19 cellular contexts compared by ENCODE assay signal in genomic region chr3:185042357-185042756, GRCh38.
"Had no signal": no experiment of that assay in that cellular context is flagged by ENCODE, and none has a peak within 500 bp of the region (broad histone marks: within the 10 kb centered on the region; RNA-seq: fewer than 3 reads in every experiment).

No MANE protein-coding gene starts in this region.

- H3K4me1 Mint-ChIP-seq: activated CD4-positive, alpha-beta memory T cell treated with anti-CD3 and anti-CD28 coated beads, Interleukin-2, amount 10 ng/mL, durations not matched to agents 7 days and 5 days; activated CD4-positive, alpha-beta T cell treated with anti-CD3 and anti-CD28 coated beads for 36 hours; activated naive CD4-positive, alpha-beta T cell treated with anti-CD3 and anti-CD28 coated beads, Interleukin-2, amount 10 ng/mL, durations not matched to agents 7 days and 5 days; activated naive CD8-positive, alpha-beta T cell treated with anti-CD3 and anti-CD28 coated beads for 36 hours; T-cell had no signal

- H3K4me3 Mint-ChIP-seq: activated CD4-positive, alpha-beta memory T cell treated with anti-CD3 and anti-CD28 coated beads, Interleukin-2, amount 10 ng/mL, durations not matched to agents 7 days and 5 days; activated CD4-positive, alpha-beta T cell treated with anti-CD3 and anti-CD28 coated beads for 36 hours; activated naive CD4-positive, alpha-beta T cell treated with anti-CD3 and anti-CD28 coated beads, Interleukin-2, amount 10 ng/mL, durations not matched to agents 7 days and 5 days; activated naive CD8-positive, alpha-beta T cell treated with anti-CD3 and anti-CD28 coated beads for 36 hours; activated T-cell treated with anti-CD3 and anti-CD28 coated beads, Interleukin-2, amount 50 U/mL, for 72 hours; T-cell had no signal

- DNase-seq: activated CD4-positive, alpha-beta memory T cell treated with anti-CD3 and anti-CD28 coated beads, Interleukin-2, amount 10 ng/mL, durations not matched to agents 7 days and 5 days; activated CD4-positive, alpha-beta T cell treated with anti-CD3 and anti-CD28 coated beads for 36 hours; activated CD4-positive, alpha-beta T cell treated with anti-CD3 and anti-CD28 coated beads, Interleukin-2, amount 50 U/mL, for 1 hour; activated gamma-delta T cell treated with Interleukin-2 at 50 U/mL for 16 hours; activated naive CD4-positive, alpha-beta T cell treated with anti-CD3 and anti-CD28 coated beads, Interleukin-2, amount 10 ng/mL, durations not matched to agents 7 days and 5 days; activated naive CD8-positive, alpha-beta T cell treated with anti-CD3 and anti-CD28 coated beads for 36 hours; activated T-cell treated with anti-CD3 and anti-CD28 coated beads, Interleukin-2, amount 50 U/mL, for 72 hours; cerebellar nuclear complex; Karpas-422; NCI-H1105 treated with DMSO at 0.1 percent for 48 hours; NCI-H1436 treated with DMSO at 0.1 percent for 48 hours; NCI-H187; NCI-H2081; NCI-H510A treated with DMSO at 0.1 percent for 48 hours; PC-3; T-cell; T-helper 2 cell; T1000 had no signal

- H3K27me3 Mint-ChIP-seq: activated CD4-positive, alpha-beta memory T cell treated with anti-CD3 and anti-CD28 coated beads, Interleukin-2, amount 10 ng/mL, durations not matched to agents 7 days and 5 days; activated CD4-positive, alpha-beta T cell treated with anti-CD3 and anti-CD28 coated beads for 36 hours; activated naive CD4-positive, alpha-beta T cell treated with anti-CD3 and anti-CD28 coated beads, Interleukin-2, amount 10 ng/mL, durations not matched to agents 7 days and 5 days; activated naive CD8-positive, alpha-beta T cell treated with anti-CD3 and anti-CD28 coated beads for 36 hours; T-cell had no signal

- H3K27ac Mint-ChIP-seq: activated CD4-positive, alpha-beta memory T cell treated with anti-CD3 and anti-CD28 coated beads, Interleukin-2, amount 10 ng/mL, durations not matched to agents 7 days and 5 days; activated CD4-positive, alpha-beta T cell treated with anti-CD3 and anti-CD28 coated beads for 36 hours; activated naive CD4-positive, alpha-beta T cell treated with anti-CD3 and anti-CD28 coated beads, Interleukin-2, amount 10 ng/mL, durations not matched to agents 7 days and 5 days; activated naive CD8-positive, alpha-beta T cell treated with anti-CD3 and anti-CD28 coated beads for 36 hours; activated T-helper 2 cell treated with anti-CD3 and anti-CD28 coated beads, Interferon-gamma antibody, Interleukin-2, Interleukin-4, amounts not matched to agents 10 μg/mL and 5 μg/mL and 100 μg/mL, durations not matched to agents 14 hours and 24 hours and 36 hours; T-cell had no signal

- ATAC-seq: activated CD4-positive, alpha-beta T cell treated with anti-CD3 and anti-CD28 coated beads for 36 hours; activated T-cell treated with anti-CD3 and anti-CD28 coated beads, Interleukin-2, amount 50 U/mL, for 72 hours; PC-3; T-cell had no signal
